ENCODE assay signal across 13 cellular contexts in genomic region chr22:44683237-44683636, GRCh38. TPM values are rescaled to one million over a fixed set of nuclear protein-coding genes. Genes with fewer than 3 reads are reported as not detected.
A peak's percentile ranks its signal among the peaks of the same experiment; 100 is the strongest.
DNase-seq lines count a peak whose midpoint lies in the region; ATAC-seq, FAIRE-seq and TF ChIP-seq lines count a peak whose summit lies in the region.
"Had no signal": no experiment of that assay in that cellular context is flagged by ENCODE, and none has a peak within 500 bp of the region (broad histone marks: within the 10 kb centered on the region; RNA-seq: fewer than 3 reads in every experiment).

No MANE protein-coding gene starts in this region.

- WGBS in GM12878 (ENCODE audit: insufficient coverage, insufficient replicate concordance, low lambda C conversion rate, missing lambda C conversion rate), result 1% methylated on average over 5 of the region's 5 CpGs

- H3K27ac Mint-ChIP-seq in CD8-positive, alpha-beta memory T cell, result peak overlapping the region in 6 of 8 donors; percentile 40 to 96 (median 78)

- no peaks in the 10 kb centered on the region for H3K27me3 ChIP-seq in CD8-positive, alpha-beta memory T cell (ENCODE audit: insufficient read depth, low read length, poor library complexity, severe bottlenecking)
- H3K27me3 ChIP-seq in GM12878 (replicated peaks in 1 of 2; ENCODE audit: control insufficient read depth in 2 of 2, insufficient read depth in 2 of 2, low read length in 1 of 2) (no peaks in the 10 kb centered on the region), SJCRH30 (no peaks in the 10 kb centered on the region), A673 (replicated peaks; ENCODE audit: insufficient read depth, low read depth, low read length, poor library complexity) (no peaks in the 10 kb centered on the region)

- H3K27ac ChIP-seq in CD8-positive, alpha-beta memory T cell (ENCODE audit: low read depth, low read length), result no peak overlapping the region
- H3K27ac ChIP-seq in GM12878 (ENCODE audit: control insufficient read depth, insufficient read depth) (peak overlapping the region; percentile 48), SJCRH30 (no peak overlapping the region), A673 (ENCODE audit: low read depth, low read length, poor library complexity, severe bottlenecking) (no peak overlapping the region)
- H3K27ac ChIP-seq: SK-N-MC had no signal

- no peaks in the 10 kb centered on the region for H3K9me3 Mint-ChIP-seq in CD8-positive, alpha-beta memory T cell
- H3K9me3 Mint-ChIP-seq: CD4-positive, alpha-beta T cell had no signal

- DNase-seq in CD8-positive, alpha-beta memory T cell, result no peak
- DNase-seq in GM13977 (ENCODE audit: low spot score), result peak; percentile 74
- DNase-seq in GM12878 (ENCODE audit: low read depth, low spot score), result peak; percentile 45
- no peak for DNase-seq in SJCRH30
- no peak for DNase-seq in A673 (ENCODE audit: low spot score)
- DNase-seq: CD4-positive, alpha-beta T cell; head of caudate nucleus; NCI-H2171; stimulated activated CD4-positive, alpha-beta T cell treated with anti-CD3 and anti-CD28 coated beads, Interleukin-2, amount 100 ng/mL, for 24 hours had no signal

- H3K36me3 ChIP-seq in CD8-positive, alpha-beta memory T cell (ENCODE audit: insufficient read depth, low read length), result no peaks in the 10 kb centered on the region
- H3K36me3 ChIP-seq in GM12878 (ENCODE audit: control insufficient read depth in 2 of 2, insufficient read depth in 2 of 2, low read length in 1 of 2), result no peaks in the 10 kb centered on the region
- H3K36me3 ChIP-seq in SJCRH30, result no peaks in the 10 kb centered on the region
- H3K36me3 ChIP-seq in A673 (ENCODE audit: insufficient read depth, low read length, poor library complexity, severe bottlenecking), result no peaks in the 10 kb centered on the region

- H3K4me2 ChIP-seq in GM12878 (ENCODE audit: control insufficient read depth, insufficient read depth), result peak overlapping the region; percentile 84

- H4K20me1 ChIP-seq in GM12878 (ENCODE audit: control insufficient read depth, insufficient read depth), result no peaks in the 10 kb centered on the region

- TF ChIP-seq CTCF in GM13977 (IDR thresholded peaks at IDR 0.05; ENCODE audit: extremely low read depth, insufficient read depth, missing control alignments) (no peak), GM12878 (IDR thresholded peaks at IDR 0.05 in 2 of 3, conservative IDR thresholded peaks at IDR 0.05 in 1 of 3; ENCODE audit: control insufficient read depth in 2 of 3, extremely low read depth in 1 of 3, insufficient read depth in 1 of 3, low read depth in 3 of 3, low read length in 3 of 3) (no peak), A673 (conservative IDR thresholded peaks at IDR 0.05; ENCODE audit: low read depth, low read length) (no peak)

- peaks cover 0 to 22% (median 7%) of the 10 kb centered on the region in 3 donors for H3K36me3 Mint-ChIP-seq in CD8-positive, alpha-beta memory T cell

- no peaks in the 10 kb centered on the region for H3K9me3 ChIP-seq in CD8-positive, alpha-beta memory T cell (ENCODE audit: low read length)
- H3K9me3 ChIP-seq in GM12878 (replicated peaks; ENCODE audit: control insufficient read depth, insufficient read depth, low read length), result no peaks in the 10 kb centered on the region; the same call in 2 of the 3 replicates
- no peaks in the 10 kb centered on the region for H3K9me3 ChIP-seq in SJCRH30 (replicated peaks)
- H3K9me3 ChIP-seq in A673 (ENCODE audit: low read depth, low read length, poor library complexity, severe bottlenecking), result no peaks in the 10 kb centered on the region

- in situ Hi-C loops in GM13977 (cut with MboI; ENCODE audit: low pct_unique_long_range_greater_than_20kb, low sequenced_read_pairs, unreplicated experiment) (no loop called here), GM12878 (cut with MboI) (no loop called here)

- H3K4me1 ChIP-seq in CD8-positive, alpha-beta memory T cell (ENCODE audit: insufficient read depth, low read length), result peaks cover 38% of the 10 kb centered on the region
- peaks cover 46% of the 10 kb centered on the region for H3K4me1 ChIP-seq in GM12878 (ENCODE audit: control insufficient read depth, insufficient read depth, low read length)
- H3K4me1 ChIP-seq in SJCRH30, result peaks cover 27% of the 10 kb centered on the region
- H3K4me1 ChIP-seq in A673 (ENCODE audit: insufficient read depth, low read length, poor library complexity, severe bottlenecking), result peaks cover 9% of the 10 kb centered on the region

- no peak overlapping the region for H3K4me3 ChIP-seq in CD8-positive, alpha-beta memory T cell (ENCODE audit: low read length)
- no peak overlapping the region for H3K4me3 ChIP-seq in GM12878
- no peak overlapping the region for H3K4me3 ChIP-seq in SJCRH30
- no peak overlapping the region for H3K4me3 ChIP-seq in A673 (ENCODE audit: low read depth, low read length, poor library complexity, severe bottlenecking)
- H3K4me3 ChIP-seq: SK-N-MC had no signal

- POLR2A ChIA-PET in CD8-positive, alpha-beta memory T cell (lab: Charles Lee), result no interaction called here
- POLR2A ChIA-PET in GM12878 (lab: Charles Lee) (no interaction called here), A673 (lab: Charles Lee; ENCODE audit: low non-redundant PET) (no interaction called here)

- peak; percentile 40 for ATAC-seq in HG03439 (IDR thresholded peaks at IDR 0.05; ENCODE audit: unreplicated experiment)
- ATAC-seq in GM12878, result peak; percentile 40
- ATAC-seq in HG02763 (IDR thresholded peaks at IDR 0.05; ENCODE audit: unreplicated experiment), result no peak
- no peak for ATAC-seq in GM19452 (IDR thresholded peaks at IDR 0.05; ENCODE audit: unreplicated experiment)

- H3K4me3 Mint-ChIP-seq in CD8-positive, alpha-beta memory T cell, result peak overlapping the region in 4 of 7 donors; percentile 41 to 52 (median 47)
- H3K4me3 Mint-ChIP-seq: CD4-positive, alpha-beta T cell had no signal

- no peaks in the 10 kb centered on the region for H3K79me2 ChIP-seq in GM12878 (ENCODE audit: control insufficient read depth, insufficient read depth, low read length)

- H3K9ac ChIP-seq in GM12878 (ENCODE audit: control insufficient read depth, insufficient read depth, low read length), result no peak overlapping the region

- intact Hi-C loops in GM12878 (cut with micrococcal nuclease; ENCODE audit: unreplicated experiment) (no loop called here), A673 (cut with micrococcal nuclease; ENCODE audit: unreplicated experiment) (no loop called here)

- H3K27me3 Mint-ChIP-seq in CD8-positive, alpha-beta memory T cell, result no peaks in the 10 kb centered on the region
- H3K27me3 Mint-ChIP-seq: CD4-positive, alpha-beta T cell had no signal

- peak; percentile 85 to 90 for TF ChIP-seq EP300 in GM12878 (IDR thresholded peaks at IDR 0.05; ENCODE audit: borderline replicate concordance in 1 of 2, control insufficient read depth in 1 of 2, low read depth in 2 of 2, low read length in 2 of 2)

- BruUV-seq in GM12878 (replicated peaks; lab: Mats Ljungman, UMichigan) (no TSS peak), A673 (replicated peaks; lab: Mats Ljungman, UMichigan) (no TSS peak)

- CTCF ChIA-PET in CD8-positive, alpha-beta memory T cell (lab: Charles Lee), result interaction anchor here (1.1 to 5.9 kb wide), 6 partner anchors 14 to 165 kb away, joined by 4 to 46 read pairs (median 11); no protein-coding TSS in a partner anchor
- CTCF ChIA-PET in GM12878 (lab: Yijun Ruan, JAX) (interaction anchor here (1.2 to 3.3 kb wide), 5 partner anchors 17 to 644 kb away, joined by 3 to 17 read pairs (median 5); no protein-coding TSS in a partner anchor), A673 (lab: Charles Lee) (no interaction called here)

- no peak for TF ChIP-seq RAD21 in GM12878 (IDR thresholded peaks at IDR 0.05; ENCODE audit: insufficient read depth, low read depth, low read length)

- SMC1A ChIA-PET in GM12878 (lab: Charles Lee; ENCODE audit: uncharacterized antibody, unreplicated experiment), result interaction anchor here (0.7 to 2.3 kb wide), 2 partner anchors 17 to 20 kb away, joined by 3 to 8 read pairs; no protein-coding TSS in a partner anchor

- no peak overlapping the region for H2AFZ ChIP-seq in GM12878 (ENCODE audit: control insufficient read depth, low read depth, low read length)

- peaks cover 50 to 71% (median 59%) of the 10 kb centered on the region in 3 donors for H3K4me1 Mint-ChIP-seq in CD8-positive, alpha-beta memory T cell

- RAD21 ChIA-PET in GM12878 (lab: Charles Lee; ENCODE audit: unreplicated experiment), result interaction anchor here (1.1 to 2.1 kb wide), 2 partner anchors 11 to 19 kb away, joined by 4 to 9 read pairs; no protein-coding TSS in a partner anchor

- FAIRE-seq in GM12878 (lab: Jason Lieb, UNC), result peak; percentile 41

- no peak for TF ChIP-seq POLR2A in GM12878 (IDR thresholded peaks at IDR 0.05; ENCODE audit: low read depth, low read length)

TF ChIP-seq in GM12878, 131 proteins besides CTCF, POLR2A, EP300 and RAD21 (continues in another document):
- peak; percentile 93 for TF ChIP-seq CREM (IDR thresholded peaks at IDR 0.05; ENCODE audit: low read depth)
- TF ChIP-seq ZBED1 (IDR thresholded peaks at IDR 0.05; ENCODE audit: borderline replicate concordance), result peak; percentile 98
- peak; percentile 99 for TF ChIP-seq TCF3 (IDR thresholded peaks at IDR 0.05; ENCODE audit: borderline replicate concordance, insufficient read depth, low read depth, low read length)
- TF ChIP-seq YY1 (IDR thresholded peaks at IDR 0.05; ENCODE audit: low read depth, low read length), result no peak

RNA-seq across cellular contexts. Expression of gene PRR5, which starts 18.8 kb away (rescaled TPM):
- 10 to 100 TPM; 26.4 to 29.9 TPM for total RNA-seq in CD8-positive, alpha-beta memory T cell
- 175 TPM for polyA plus RNA-seq in CD8-positive, alpha-beta memory T cell
- total RNA-seq in GM12878 (2013; cell fraction: nucleolus; rRNA removed), result 8.9 and 12.5 TPM in 2 replicates
- 0.54 and 1.6 TPM in 2 replicates for total RNA-seq in GM12878 (2014; rRNA removed)
- total RNA-seq in GM12878 (2014; rRNA removed; fragmentation: Illumina TruSeq; extraction: Trizol), result 0.89 and 0.92 TPM in 2 replicates
- 4.5 and 5.3 TPM in 2 replicates for total RNA-seq in GM12878 (2021)
- polyA plus RNA-seq in GM12878 (2011; ENCODE audit: low read depth), result 0.21 TPM
- polyA plus RNA-seq in GM12878 (2011; rRNA removed), result 4.7 and 9.4 TPM in 2 replicates
- polyA plus RNA-seq in GM12878 (2011; cell fraction: cytosol; rRNA removed), result 12.9 and 16.4 TPM in 2 replicates
- polyA plus RNA-seq in GM12878 (2011; cell fraction: nucleus; rRNA removed), result 50.2 TPM in 2 replicates
- polyA plus RNA-seq in GM12878 (2012), result 1.5 and 1.6 TPM in 2 replicates
- 0.59 TPM in 1 of 2 replicates, not detected in the other for polyA plus RNA-seq in GM12878 (2014; fragmentation: Illumina TruSeq; extraction: Trizol)
- under 1 TPM; 0.03 to 0.13 TPM for polyA plus RNA-seq in GM12878 (2014; fragmentation: Nextera tagmentation; extraction: Ambion mirVana)
- polyA plus RNA-seq in GM12878 (2014; rRNA removed), result 2.9 TPM in 2 replicates
- polyA plus RNA-seq in GM12878 (2016; fragmentation: Nextera tagmentation; extraction: Ambion mirVana), result 1 to 10 TPM; 1.3 to 1.8 TPM
- polyA minus RNA-seq in GM12878 (2011; rRNA and poly(A)+ RNA removed), result 15.9 and 21.4 TPM in 2 replicates
- polyA minus RNA-seq in GM12878 (2011; cell fraction: cytosol; rRNA and poly(A)+ RNA removed), result 7.8 and 9.0 TPM in 2 replicates
- 15.1 and 24.5 TPM in 2 replicates for polyA minus RNA-seq in GM12878 (2011; cell fraction: nucleus; rRNA and poly(A)+ RNA removed)
- 41.6 and 43.7 TPM in 2 replicates for total RNA-seq in SJCRH30 (2014; rRNA removed; shearing (Covaris generic))
- 15.6 and 17.9 TPM in 2 replicates for total RNA-seq in A673 (2021)

Comparison
In these comparisons a context has a peak if more than half of its experiments do, and no peak if none do; other contexts are left out.
1. DNase-seq: peak in GM13977 (single experiment) and GM12878 (single experiment); none in CD8-positive, alpha-beta memory T cell (0 of 5), SJCRH30 (0 of 2) and A673 (single experiment).
2. ATAC-seq: peak in HG03439 (single experiment) and GM12878 (single experiment); none in HG02763 (single experiment) and GM19452 (single experiment).